In genomic region chr2:26126091-26126490, GRCh38 we compare ENCODE assay signal across 15 cellular contexts. TPM values are rescaled to one million over a fixed set of nuclear protein-coding genes. Genes with fewer than 3 reads are reported as not detected.
DNase-seq lines count a peak whose midpoint lies in the region; ATAC-seq and TF ChIP-seq lines count a peak whose summit lies in the region.
"Had no signal": no experiment of that assay in that cellular context is flagged by ENCODE, and none has a peak within 500 bp of the region (broad histone marks: within the 10 kb centered on the region; RNA-seq: fewer than 3 reads in every experiment).

No MANE protein-coding gene starts in this region.

- no peak overlapping the region for H3K9ac ChIP-seq in adipocyte (ENCODE audit: low read length)

- no peak overlapping the region for H3K4me3 ChIP-seq in GM23338
- H3K4me3 ChIP-seq in adipocyte (ENCODE audit: low read length) = peak overlapping the region; percentile 24
- peak overlapping the region; percentile 22 for H3K4me3 ChIP-seq in psoas muscle
- H3K4me3 ChIP-seq: PC-9 had no signal

- ATAC-seq in GM23338 (no peak), psoas muscle (peak in 2 of 4 donors; percentile 34 to 53)

- no peak overlapping the region for H3K4me2 ChIP-seq in GM23338
- H3K4me2 ChIP-seq: PC-9 had no signal

- 21 to 35% (median 27%) methylated on average over 4 of the region's 4 CpGs for WGBS in psoas muscle, 3 donors

- H3K36me3 ChIP-seq in GM23338 (ENCODE audit: insufficient read depth) = peaks cover 6% of the 10 kb centered on the region; the same call in 1 of the 2 replicates
- H3K36me3 ChIP-seq in adipocyte (ENCODE audit: control insufficient read depth, insufficient read depth, low read length, severe bottlenecking) = peaks cover 28% of the 10 kb centered on the region
- peaks cover 4 to 13% of the 10 kb centered on the region in 2 donors for H3K36me3 ChIP-seq in psoas muscle (ENCODE audit: insufficient read depth in 1 of 2, low read depth in 1 of 2)

- no peak overlapping the region for H3K4me3 Mint-ChIP-seq in GM23338
- H3K4me3 Mint-ChIP-seq: CD4-positive, alpha-beta T cell had no signal

- H3K27me3 ChIP-seq in GM23338 (ENCODE audit: insufficient read depth) = no peaks in the 10 kb centered on the region
- no peaks in the 10 kb centered on the region for H3K27me3 ChIP-seq in adipocyte (replicated peaks; ENCODE audit: control insufficient read depth, insufficient read depth, low read length)
- H3K27me3 ChIP-seq in psoas muscle (ENCODE audit: insufficient read depth in 3 of 3, low read length in 2 of 3) = no peaks in the 10 kb centered on the region
- H3K27me3 ChIP-seq: BE2C had no signal

- peaks cover 65% of the 10 kb centered on the region for H3K79me2 ChIP-seq in GM23338 (replicated peaks; ENCODE audit: insufficient read depth)

- peaks cover 39% of the 10 kb centered on the region for H4K20me1 ChIP-seq in GM23338 (replicated peaks; ENCODE audit: insufficient read depth)

- peak overlapping the region; percentile 21; the same call in 1 of the 2 replicates for H3K27ac Mint-ChIP-seq in GM23338
- H3K27ac Mint-ChIP-seq: CD4-positive, alpha-beta T cell had no signal

- H3K9me3 ChIP-seq in adipocyte (ENCODE audit: control insufficient read depth, low read length) (no peaks in the 10 kb centered on the region), psoas muscle (no peaks in the 10 kb centered on the region)
- H3K9me3 ChIP-seq: BE2C had no signal

- no peaks in the 10 kb centered on the region for H3K27me3 Mint-ChIP-seq in GM23338 (ENCODE audit: insufficient read depth, low read depth, poor library complexity)
- H3K27me3 Mint-ChIP-seq: CD4-positive, alpha-beta T cell had no signal

- TF ChIP-seq CTCF in GM23338 (conservative IDR thresholded peaks at IDR 0.05; ENCODE audit: low read depth in 2 of 2) (no peak), psoas muscle (IDR thresholded peaks at IDR 0.05) (no peak)

- no peaks in the 10 kb centered on the region for H3K9me2 ChIP-seq in GM23338 (ENCODE audit: insufficient read depth)

- intact Hi-C loops in psoas muscle (cut with DNase I) = loop anchor here in 1 of 2 donors (5.0 kb wide), 1 partner anchor 34 kb away; no protein-coding TSS in a partner anchor

- no peaks in the 10 kb centered on the region; the same call in 1 of the 2 replicates for H3F3A ChIP-seq in GM23338 (replicated peaks; ENCODE audit: low read depth)

- H3K36me3 Mint-ChIP-seq in GM23338 (ENCODE audit: low read depth) = peaks cover 26% of the 10 kb centered on the region

- DNase-seq in GM23338 (ENCODE audit: low spot score) = no peak
- DNase-seq in adipocyte (ENCODE audit: low read depth) = peak; percentile 4
- DNase-seq in fibroblast of the conjunctiva (ENCODE audit: low read depth) = peak; percentile 12
- no peak for DNase-seq in psoas muscle
- DNase-seq in AG08396 (ENCODE audit: low spot score) = no peak
- DNase-seq in NCI-H446 (lab: John Stamatoyannopoulos, UW) = no peak
- DNase-seq in NCI-H526 (lab: John Stamatoyannopoulos, UW) = no peak
- DNase-seq: BE2C; CD4-positive, alpha-beta T cell; DMS53; NCI-H1048; NCI-H2081 treated with DMSO at 0.1 percent for 48 hours; NCI-H510A treated with DMSO at 0.1 percent for 48 hours; PC-9 had no signal

- H3K27ac ChIP-seq in GM23338 (ENCODE audit: low read depth) (no peak overlapping the region), psoas muscle (peak overlapping the region; percentile 66)
- H3K27ac ChIP-seq: PC-9 had no signal

- H3K4me1 ChIP-seq in GM23338 (ENCODE audit: insufficient read depth) (no peaks in the 10 kb centered on the region), adipocyte (ENCODE audit: control insufficient read depth, insufficient read depth, low read length) (peaks cover 17% of the 10 kb centered on the region), psoas muscle (peaks cover 80% of the 10 kb centered on the region)
- H3K4me1 ChIP-seq: BE2C had no signal

- H3K4me1 Mint-ChIP-seq in GM23338 = peaks cover 11% of the 10 kb centered on the region; the same call in 2 of the 3 replicates

- H3K9me3 Mint-ChIP-seq in GM23338 = no peaks in the 10 kb centered on the region
- H3K9me3 Mint-ChIP-seq: CD4-positive, alpha-beta T cell had no signal

- no peak overlapping the region for H2AFZ ChIP-seq in GM23338
- H2AFZ ChIP-seq: PC-9 had no signal

TF ChIP-seq in GM23338, 12 proteins besides CTCF, POLR2A, EP300 and RAD21:
- TF ChIP-seq EZH2phosphoT487 (IDR thresholded peaks at IDR 0.05; ENCODE audit: unreplicated experiment) (no peak), CREB1 (CRISPR knock-in tag; IDR thresholded peaks at IDR 0.05; ENCODE audit: low read depth) (no peak), POLR2AphosphoS5 (IDR thresholded peaks at IDR 0.05; ENCODE audit: low read depth) (no peak), ZNF331 (CRISPR knock-in tag; IDR thresholded peaks at IDR 0.05; ENCODE audit: low read depth) (no peak), STAT1 (IDR thresholded peaks at IDR 0.05; ENCODE audit: unreplicated experiment) (no peak), NANOG (IDR thresholded peaks at IDR 0.05; ENCODE audit: borderline replicate concordance) (no peak), ZNF462 (CRISPR knock-in tag; IDR thresholded peaks at IDR 0.05) (no peak)
- TF ChIP-seq, protein P1, sequence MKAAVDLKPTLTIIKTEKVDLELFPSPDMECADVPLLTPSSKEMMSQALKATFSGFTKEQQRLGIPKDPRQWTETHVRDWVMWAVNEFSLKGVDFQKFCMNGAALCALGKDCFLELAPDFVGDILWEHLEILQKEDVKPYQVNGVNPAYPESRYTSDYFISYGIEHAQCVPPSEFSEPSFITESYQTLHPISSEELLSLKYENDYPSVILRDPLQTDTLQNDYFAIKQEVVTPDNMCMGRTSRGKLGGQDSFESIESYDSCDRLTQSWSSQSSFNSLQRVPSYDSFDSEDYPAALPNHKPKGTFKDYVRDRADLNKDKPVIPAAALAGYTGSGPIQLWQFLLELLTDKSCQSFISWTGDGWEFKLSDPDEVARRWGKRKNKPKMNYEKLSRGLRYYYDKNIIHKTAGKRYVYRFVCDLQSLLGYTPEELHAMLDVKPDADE (IDR thresholded peaks at IDR 0.05) = no peak

RNA-seq across cellular contexts. Expression of gene GAREM2, which starts 46.8 kb away (rescaled TPM):
- 20.8 and 23.8 TPM in 2 replicates for total RNA-seq in GM23338 (2014; rRNA removed; shearing (Covaris generic))
- polyA plus RNA-seq in GM23338 (2016; fragmentation: Nextera tagmentation; extraction: Ambion mirVana) = 3.8 and 4.1 TPM in 2 replicates
- 1 to 10 TPM; 1.2 to 5.5 (median 2.5) TPM for total RNA-seq in psoas muscle
- 1 to 10 TPM in 1 of 3 donors, under 1 TPM in 2; 0.39 to 1.4 (median 0.51) TPM for polyA plus RNA-seq in psoas muscle
- total RNA-seq: H4 had no signal

Comparison
In these comparisons a context has a peak if more than half of its experiments do, and no peak if none do; other contexts are left out.
1. DNase-seq: peak in adipocyte (single experiment) and fibroblast of the conjunctiva (single experiment); none in GM23338 (single experiment), psoas muscle (0 of 2), AG08396 (single experiment), NCI-H446 (0 of 2) and NCI-H526 (0 of 2).